ENCODE assay signal across 9 cellular contexts in the genomic region with DNA sequence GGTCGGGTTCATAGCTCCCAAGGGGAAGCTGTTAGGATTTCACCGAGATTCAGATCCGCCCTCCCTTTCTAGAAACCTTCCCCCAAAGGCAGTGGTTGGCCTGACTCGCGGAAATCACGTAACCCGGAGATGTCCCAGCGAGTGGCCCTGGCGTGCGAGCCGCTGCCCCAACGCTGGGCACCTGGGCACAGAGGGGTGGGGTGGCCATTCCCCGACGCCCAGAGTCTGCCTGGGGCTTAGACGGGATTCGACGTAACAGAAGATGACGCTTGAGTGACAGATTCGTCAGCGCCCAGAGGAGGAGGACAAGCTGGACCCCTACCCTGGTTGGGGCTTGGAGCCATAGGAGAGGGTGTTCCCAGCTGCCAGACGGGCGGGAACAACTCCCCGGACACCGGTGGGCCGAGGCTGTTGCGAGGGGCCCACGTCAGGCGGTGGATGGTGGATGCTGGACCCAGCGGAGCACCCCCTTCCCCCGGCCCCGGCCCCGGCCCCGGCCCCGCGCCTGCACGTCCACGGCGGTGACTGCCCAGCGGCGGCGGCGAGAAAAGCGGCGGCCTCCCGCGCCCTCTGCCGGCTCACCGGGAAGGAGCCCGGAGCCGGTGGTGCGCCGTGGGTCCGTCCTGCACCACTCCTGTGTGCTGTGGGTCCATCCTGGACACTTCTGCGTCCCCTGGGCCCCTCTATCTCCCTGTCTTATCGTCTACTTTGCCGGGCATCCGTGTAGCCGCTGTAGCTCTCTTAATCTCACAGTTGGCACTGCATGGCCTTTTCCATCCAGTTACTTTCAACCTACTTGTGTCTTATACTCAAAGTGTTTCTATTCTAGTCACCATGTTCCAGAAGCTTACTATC. TPM values are rescaled to one million over a fixed set of nuclear protein-coding genes. Genes with fewer than 3 reads are reported as not detected.
DNase-seq lines count a peak whose midpoint lies in the region; ATAC-seq and TF ChIP-seq lines count a peak whose summit lies in the region.
"Had no signal": no experiment of that assay in that cellular context is flagged by ENCODE, and none has a peak within 500 bp of the region (broad histone marks: within the 10 kb centered on the region; RNA-seq: fewer than 3 reads in every experiment).

No MANE protein-coding gene starts in this region.

- no peak overlapping the region for H3K27ac Mint-ChIP-seq in chondrocyte (ENCODE audit: unreplicated experiment)
- H3K27ac Mint-ChIP-seq: stimulated activated naive CD8-positive, alpha-beta T cell treated with anti-CD3 and anti-CD28 coated beads, Interleukin-15, Interleukin-2, amounts not matched to agents 100 ng/mL and 50 ng/mL, for 24 hours had no signal

- H3K36me3 Mint-ChIP-seq in chondrocyte (ENCODE audit: low read depth) = no peaks in the 10 kb centered on the region

- no peak overlapping the region for H3K4me3 Mint-ChIP-seq in chondrocyte (ENCODE audit: unreplicated experiment)
- H3K4me3 Mint-ChIP-seq: stimulated activated naive CD8-positive, alpha-beta T cell treated with anti-CD3 and anti-CD28 coated beads, Interleukin-15, Interleukin-2, amounts not matched to agents 100 ng/mL and 50 ng/mL, for 24 hours had no signal

- no peaks in the 10 kb centered on the region for H3K4me1 Mint-ChIP-seq in chondrocyte (ENCODE audit: low read depth)

- intact Hi-C loops in lower lobe of right lung (cut with DNase I) = no loop called here

- DNase-seq in AG08395 (ENCODE audit: low spot score) (peak; percentile 74), HuH-7 (ENCODE audit: low spot score) (peak; percentile 90), chondrocyte (ENCODE audit: low spot score) (peak; percentile 76), lower lobe of right lung (peak; percentile 56)

- ATAC-seq in lower lobe of right lung (peak; percentile 62 to 82), GM21515 (IDR thresholded peaks at IDR 0.05; ENCODE audit: unreplicated experiment) (no peak), HG03565 (IDR thresholded peaks at IDR 0.05; ENCODE audit: unreplicated experiment) (no peak), GM21576 (IDR thresholded peaks at IDR 0.05; ENCODE audit: unreplicated experiment) (no peak), GM21528 (IDR thresholded peaks at IDR 0.05; ENCODE audit: low FRiP score, unreplicated experiment) (no peak)

- peaks cover 36% of the 10 kb centered on the region for H3K27me3 ChIP-seq in lower lobe of right lung (ENCODE audit: low read depth)

- no peak overlapping the region for H3K27ac ChIP-seq in lower lobe of right lung

- H3K27me3 Mint-ChIP-seq in chondrocyte (ENCODE audit: low read depth) = peaks cover 17% of the 10 kb centered on the region

- no peaks in the 10 kb centered on the region for H3K4me1 ChIP-seq in lower lobe of right lung

- H3K36me3 ChIP-seq in lower lobe of right lung = no peaks in the 10 kb centered on the region

- no peaks in the 10 kb centered on the region for H3K9me3 ChIP-seq in lower lobe of right lung

- peaks cover 4% of the 10 kb centered on the region for H3K9me3 Mint-ChIP-seq in chondrocyte (ENCODE audit: low read depth)
- H3K9me3 Mint-ChIP-seq: stimulated activated naive CD8-positive, alpha-beta T cell treated with anti-CD3 and anti-CD28 coated beads, Interleukin-15, Interleukin-2, amounts not matched to agents 100 ng/mL and 50 ng/mL, for 24 hours had no signal

- TF ChIP-seq CTCF in chondrocyte (IDR thresholded peaks at IDR 0.05) (peak; percentile 87), lower lobe of right lung (IDR thresholded peaks at IDR 0.05) (peak; percentile 66)

- no peak overlapping the region for H3K4me3 ChIP-seq in lower lobe of right lung

RNA-seq across cellular contexts. Expression of gene KNDC1, which starts 35.4 kb away (rescaled TPM):
- total RNA-seq in chondrocyte = 0.24 to 0.72 TPM (median 0.55 TPM) in 3 replicates
- total RNA-seq in lower lobe of right lung = 10.3 TPM

RNA-seq across cellular contexts. Expression of gene ADGRA1, which starts 36.9 kb away (rescaled TPM):
- total RNA-seq in chondrocyte (not detected in 3 replicates), lower lobe of right lung (0.38 TPM)

Comparison
In these comparisons a context has a peak if more than half of its experiments do, and no peak if none do; other contexts are left out.
1. ATAC-seq: peak in lower lobe of right lung (2 of 2); none in GM21515 (single experiment), HG03565 (single experiment), GM21576 (single experiment) and GM21528 (single experiment).
2. Peak in every context shown above with its lines, with median percentiles within 50 percentile points of each other: DNase-seq.